ENCODE assay signal across 22 cellular contexts in genomic region chr5:19910131-19910530, GRCh38.
"Had no signal": no experiment of that assay in that cellular context is flagged by ENCODE, and none has a peak within 500 bp of the region (broad histone marks: within the 10 kb centered on the region; RNA-seq: fewer than 3 reads in every experiment).

No MANE protein-coding gene starts in this region.

- H3K27me3 ChIP-seq: SJSA1 had no signal

- H3K27ac ChIP-seq: SJSA1, VCaP had no signal

- DNase-seq: activated CD4-positive, alpha-beta memory T cell treated with anti-CD3 and anti-CD28 coated beads for 36 hours; activated CD4-positive, alpha-beta T cell treated with anti-CD3 and anti-CD28 coated beads, Interleukin-2, amount 10 ng/mL, durations not matched to agents 7 days and 5 days; activated CD4-positive, CD25-positive, alpha-beta regulatory T cell; activated CD8-positive, alpha-beta memory T cell treated with anti-CD3 and anti-CD28 coated beads for 24 hours; activated effector memory CD4-positive, alpha-beta T cell treated with anti-CD3 and anti-CD28 coated beads, Interleukin-2, amount 50 U/mL, for 16 hours; activated naive CD4-positive, alpha-beta T cell treated with anti-CD3 and anti-CD28 coated beads for 36 hours; activated T-cell treated with anti-CD3 and anti-CD28 coated beads, Interleukin-2, amount 50 U/mL, for 4 hours; amygdala; Karpas-422; MM.1S; NCI-H1930; NCI-H345; NCI-H510A; NCI-H526 treated with DMSO at 0.1 percent for 48 hours; NCI-H82; RPMI8226; T-cell; T-helper 2 cell; T1000 had no signal

- H3K4me3 ChIP-seq: K562, SJSA1 had no signal
